ENCODE assay signal across 15 cellular contexts in genomic region chr6:13434455-13434775, GRCh38. TPM values are rescaled to one million over a fixed set of nuclear protein-coding genes. Genes with fewer than 3 reads are reported as not detected.
DNase-seq lines count a peak whose midpoint lies in the region; ATAC-seq and TF ChIP-seq lines count a peak whose summit lies in the region.
"Had no signal": no experiment of that assay in that cellular context is flagged by ENCODE, and none has a peak within 500 bp of the region (broad histone marks: within the 10 kb centered on the region; RNA-seq: fewer than 3 reads in every experiment).

No MANE protein-coding gene starts in this region.

- no peak overlapping the region for H3K4me3 Mint-ChIP-seq in stimulated activated naive CD8-positive, alpha-beta T cell treated with anti-CD3 and anti-CD28 coated beads, Interleukin-15, Interleukin-2, amounts not matched to agents 100 ng/mL and 50 ng/mL, for 24 hours
- no peak overlapping the region for H3K4me3 Mint-ChIP-seq in stimulated activated naive CD8-positive, alpha-beta T cell treated with anti-CD3 and anti-CD28 coated beads, Interleukin-15, amount 100 ng/mL, for 72 hours
- no peak overlapping the region for H3K4me3 Mint-ChIP-seq in activated CD8-positive, alpha-beta T cell treated with anti-CD3 and anti-CD28 coated beads for 36 hours
- H3K4me3 Mint-ChIP-seq in immature natural killer cell, result peak overlapping the region; percentile 66 to 83 (median 81)
- H3K4me3 Mint-ChIP-seq: CD4-positive, CD25-positive, alpha-beta regulatory T cell; H9 had no signal

- no peaks in the 10 kb centered on the region for H3K27me3 Mint-ChIP-seq in stimulated activated naive CD8-positive, alpha-beta T cell treated with anti-CD3 and anti-CD28 coated beads, Interleukin-15, Interleukin-2, amounts not matched to agents 100 ng/mL and 50 ng/mL, for 24 hours
- H3K27me3 Mint-ChIP-seq in stimulated activated naive CD8-positive, alpha-beta T cell treated with anti-CD3 and anti-CD28 coated beads, Interleukin-15, amount 100 ng/mL, for 72 hours, result no peaks in the 10 kb centered on the region
- H3K27me3 Mint-ChIP-seq in activated CD8-positive, alpha-beta T cell treated with anti-CD3 and anti-CD28 coated beads for 36 hours, result no peaks in the 10 kb centered on the region
- H3K27me3 Mint-ChIP-seq in immature natural killer cell (ENCODE audit: low read depth in 3 of 3), result peaks cover 3 to 8% (median 6%) of the 10 kb centered on the region in 3 donors
- H3K27me3 Mint-ChIP-seq: CD4-positive, CD25-positive, alpha-beta regulatory T cell; IgD-negative memory B cell had no signal

- CTCF ChIA-PET in activated CD8-positive, alpha-beta T cell treated with anti-CD3 and anti-CD28 coated beads for 36 hours (lab: Charles Lee), result interaction anchor here (1.3 kb wide), 1 partner anchor 11 kb away, joined by 3 read pairs; no protein-coding TSS in a partner anchor

- peak overlapping the region; percentile 38 for H3K27ac Mint-ChIP-seq in stimulated activated naive CD8-positive, alpha-beta T cell treated with anti-CD3 and anti-CD28 coated beads, Interleukin-15, Interleukin-2, amounts not matched to agents 100 ng/mL and 50 ng/mL, for 24 hours
- H3K27ac Mint-ChIP-seq in stimulated activated naive CD8-positive, alpha-beta T cell treated with anti-CD3 and anti-CD28 coated beads, Interleukin-15, amount 100 ng/mL, for 72 hours, result no peak overlapping the region
- peak overlapping the region; percentile 36 for H3K27ac Mint-ChIP-seq in activated CD8-positive, alpha-beta T cell treated with anti-CD3 and anti-CD28 coated beads for 36 hours
- peak overlapping the region; percentile 91 to 97 (median 94) for H3K27ac Mint-ChIP-seq in immature natural killer cell

- TF ChIP-seq CTCF in activated CD8-positive, alpha-beta T cell treated with anti-CD3 and anti-CD28 coated beads for 36 hours (IDR thresholded peaks at IDR 0.05), result no peak

- peaks cover 17% of the 10 kb centered on the region for H3K36me3 Mint-ChIP-seq in stimulated activated naive CD8-positive, alpha-beta T cell treated with anti-CD3 and anti-CD28 coated beads, Interleukin-15, Interleukin-2, amounts not matched to agents 100 ng/mL and 50 ng/mL, for 24 hours (ENCODE audit: low read depth)
- peaks cover 14% of the 10 kb centered on the region for H3K36me3 Mint-ChIP-seq in activated CD8-positive, alpha-beta T cell treated with anti-CD3 and anti-CD28 coated beads for 36 hours (ENCODE audit: low read depth)
- peaks cover 0 to 4% (median 4%) of the 10 kb centered on the region in 3 donors for H3K36me3 Mint-ChIP-seq in immature natural killer cell
- H3K36me3 Mint-ChIP-seq: CD4-positive, CD25-positive, alpha-beta regulatory T cell had no signal

- H3K4me1 Mint-ChIP-seq in stimulated activated naive CD8-positive, alpha-beta T cell treated with anti-CD3 and anti-CD28 coated beads, Interleukin-15, Interleukin-2, amounts not matched to agents 100 ng/mL and 50 ng/mL, for 24 hours (ENCODE audit: low read depth), result peaks cover 80% of the 10 kb centered on the region
- H3K4me1 Mint-ChIP-seq in stimulated activated naive CD8-positive, alpha-beta T cell treated with anti-CD3 and anti-CD28 coated beads, Interleukin-15, amount 100 ng/mL, for 72 hours, result peaks cover 69% of the 10 kb centered on the region
- H3K4me1 Mint-ChIP-seq in activated CD8-positive, alpha-beta T cell treated with anti-CD3 and anti-CD28 coated beads for 36 hours (ENCODE audit: low read depth), result peaks cover 70% of the 10 kb centered on the region
- peaks cover 91 to 99% of the 10 kb centered on the region in 2 donors for H3K4me1 Mint-ChIP-seq in immature natural killer cell

- peaks cover 8% of the 10 kb centered on the region for H3K9me3 Mint-ChIP-seq in stimulated activated naive CD8-positive, alpha-beta T cell treated with anti-CD3 and anti-CD28 coated beads, Interleukin-15, Interleukin-2, amounts not matched to agents 100 ng/mL and 50 ng/mL, for 24 hours
- peaks cover 16 to 20% of the 10 kb centered on the region in 2 donors for H3K9me3 Mint-ChIP-seq in stimulated activated naive CD8-positive, alpha-beta T cell treated with anti-CD3 and anti-CD28 coated beads, Interleukin-15, amount 100 ng/mL, for 72 hours
- peaks cover 13% of the 10 kb centered on the region for H3K9me3 Mint-ChIP-seq in activated CD8-positive, alpha-beta T cell treated with anti-CD3 and anti-CD28 coated beads for 36 hours
- H3K9me3 Mint-ChIP-seq in immature natural killer cell, result peaks cover 0 to 1% (median 0%) of the 10 kb centered on the region in 6 donors

- no peak for DNase-seq in stimulated activated naive CD8-positive, alpha-beta T cell treated with anti-CD3 and anti-CD28 coated beads, Interleukin-15, amount 100 ng/mL, for 72 hours
- no peak for DNase-seq in activated CD8-positive, alpha-beta T cell treated with anti-CD3 and anti-CD28 coated beads for 36 hours
- no peak for DNase-seq in immature natural killer cell
- no peak for DNase-seq in SHP77 treated with DMSO at 0.1 percent for 48 hours (lab: John Stamatoyannopoulos, UW)
- no peak for DNase-seq in activated naive CD4-positive, alpha-beta T cell (lab: John Stamatoyannopoulos, UW)
- DNase-seq: ACHN; CD4-positive, CD25-positive, alpha-beta regulatory T cell; H9; NCI-H1105 treated with DMSO at 0.1 percent for 48 hours; NCI-H1694 treated with DMSO at 0.1 percent for 48 hours; NCI-H345; NCI-H69 had no signal

- POLR2A ChIA-PET in activated CD8-positive, alpha-beta T cell treated with anti-CD3 and anti-CD28 coated beads for 36 hours (lab: Charles Lee), result interaction anchor here (1.7 kb wide), 1 partner anchor 15 kb away, joined by 3 read pairs; no protein-coding TSS in a partner anchor

- no peak for ATAC-seq in stimulated activated naive CD8-positive, alpha-beta T cell treated with anti-CD3 and anti-CD28 coated beads, Interleukin-15, amount 100 ng/mL, for 72 hours
- no peak for ATAC-seq in activated CD8-positive, alpha-beta T cell treated with anti-CD3 and anti-CD28 coated beads for 36 hours
- no peak for ATAC-seq in HG03039 (IDR thresholded peaks at IDR 0.05; ENCODE audit: unreplicated experiment)

- intact Hi-C loops in activated CD8-positive, alpha-beta T cell treated with anti-CD3 and anti-CD28 coated beads for 36 hours (cut with micrococcal nuclease), result no loop called here

RNA-seq across cellular contexts. Expression of gene GFOD1, which starts 53.0 kb away (rescaled TPM):
- total RNA-seq in activated CD8-positive, alpha-beta T cell treated with anti-CD3 and anti-CD28 coated beads for 36 hours, result 10 to 100 TPM; 12.3 to 12.9 TPM
- 10 to 100 TPM; 22.5 to 68.8 (median 49.3) TPM for polyA plus RNA-seq in immature natural killer cell

Comparison
In these comparisons a context has a peak if more than half of its experiments do, and no peak if none do; other contexts are left out.
1. H3K27ac Mint-ChIP-seq: peak in stimulated activated naive CD8-positive, alpha-beta T cell treated with anti-CD3 and anti-CD28 coated beads, Interleukin-15, Interleukin-2, amounts not matched to agents 100 ng/mL and 50 ng/mL, for 24 hours (single experiment), activated CD8-positive, alpha-beta T cell treated with anti-CD3 and anti-CD28 coated beads for 36 hours (single experiment) and immature natural killer cell (6 of 6); none in stimulated activated naive CD8-positive, alpha-beta T cell treated with anti-CD3 and anti-CD28 coated beads, Interleukin-15, amount 100 ng/mL, for 72 hours (0 of 2).
2. H3K4me3 Mint-ChIP-seq: peak in immature natural killer cell (5 of 5); none in stimulated activated naive CD8-positive, alpha-beta T cell treated with anti-CD3 and anti-CD28 coated beads, Interleukin-15, Interleukin-2, amounts not matched to agents 100 ng/mL and 50 ng/mL, for 24 hours (single experiment), stimulated activated naive CD8-positive, alpha-beta T cell treated with anti-CD3 and anti-CD28 coated beads, Interleukin-15, amount 100 ng/mL, for 72 hours (0 of 2) and activated CD8-positive, alpha-beta T cell treated with anti-CD3 and anti-CD28 coated beads for 36 hours (single experiment).